In genomic region chr4:25144870-25145481, GRCh38 we compare ENCODE assay signal across 8 cellular contexts. TPM values are rescaled to one million over a fixed set of nuclear protein-coding genes. Genes with fewer than 3 reads are reported as not detected.
DNase-seq lines count a peak whose midpoint lies in the region; ATAC-seq and TF ChIP-seq lines count a peak whose summit lies in the region.

No MANE protein-coding gene starts in this region.

- no peaks in the 10 kb centered on the region for H3K4me1 Mint-ChIP-seq in neural crest cell
- no peaks in the 10 kb centered on the region for H3K4me1 Mint-ChIP-seq in activated T-helper 17 cell treated with anti-CD3 and anti-CD28 coated beads, Interleukin-2, amount 50 U/mL, for 72 hours

- TF ChIP-seq CTCF in cardiac fibroblast (IDR thresholded peaks at IDR 0.05; ENCODE audit: low read depth, low read length) (peak; percentile 66), neural crest cell (conservative IDR thresholded peaks at IDR 0.05) (peak; percentile 76)

- no peak for ATAC-seq in activated T-helper 17 cell treated with anti-CD3 and anti-CD28 coated beads, Interleukin-2, amount 50 U/mL, for 72 hours (replicated peaks)

- H3K9me3 Mint-ChIP-seq in neural crest cell, result no peaks in the 10 kb centered on the region
- no peaks in the 10 kb centered on the region for H3K9me3 Mint-ChIP-seq in activated T-helper 17 cell treated with anti-CD3 and anti-CD28 coated beads, Interleukin-2, amount 50 U/mL, for 72 hours

- peak; percentile 33 for DNase-seq in NCI-H2227 (lab: John Stamatoyannopoulos, UW; ENCODE audit: unreplicated experiment)
- no peak for DNase-seq in NCI-H2227 treated with DMSO at 0.1 percent for 48 hours (lab: John Stamatoyannopoulos, UW)
- peak; percentile 45 for DNase-seq in NCI-H1694 (lab: John Stamatoyannopoulos, UW)
- DNase-seq in cardiac fibroblast (ENCODE audit: low read depth in 2 of 2), result peak; percentile 57 to 63
- no peak for DNase-seq in neural crest cell (ENCODE audit: low read depth, low spot score)
- no peak for DNase-seq in SHP77 treated with DMSO at 0.1 percent for 48 hours (lab: John Stamatoyannopoulos, UW)
- DNase-seq in islet precursor cell, result no peak

- no peak overlapping the region for H3K4me3 ChIP-seq in cardiac fibroblast (replicated peaks in 1 of 2; ENCODE audit: low read depth in 2 of 2, low read length in 2 of 2)

- no peak overlapping the region for H3K27ac Mint-ChIP-seq in neural crest cell (ENCODE audit: unreplicated experiment)
- no peak overlapping the region for H3K27ac Mint-ChIP-seq in activated T-helper 17 cell treated with anti-CD3 and anti-CD28 coated beads, Interleukin-2, amount 50 U/mL, for 72 hours

- no peak overlapping the region for H3K4me3 Mint-ChIP-seq in neural crest cell
- H3K4me3 Mint-ChIP-seq in activated T-helper 17 cell treated with anti-CD3 and anti-CD28 coated beads, Interleukin-2, amount 50 U/mL, for 72 hours, result no peak overlapping the region

- no peaks in the 10 kb centered on the region for H3K27me3 Mint-ChIP-seq in neural crest cell (ENCODE audit: low read depth)
- no peaks in the 10 kb centered on the region for H3K27me3 Mint-ChIP-seq in activated T-helper 17 cell treated with anti-CD3 and anti-CD28 coated beads, Interleukin-2, amount 50 U/mL, for 72 hours

- no peaks in the 10 kb centered on the region for H3K36me3 Mint-ChIP-seq in neural crest cell (ENCODE audit: low read depth)
- peaks cover 37% of the 10 kb centered on the region for H3K36me3 Mint-ChIP-seq in activated T-helper 17 cell treated with anti-CD3 and anti-CD28 coated beads, Interleukin-2, amount 50 U/mL, for 72 hours (ENCODE audit: low read depth)

RNA-seq across cellular contexts. Expression of gene SEPSECS, which starts 15.3 kb away (rescaled TPM):
- total RNA-seq in neural crest cell, result 8.2 and 9.3 TPM in 2 replicates
- 10 to 100 TPM; 11.5 to 11.8 TPM for total RNA-seq in activated T-helper 17 cell treated with anti-CD3 and anti-CD28 coated beads, Interleukin-2, amount 50 U/mL, for 72 hours

Comparison
In these comparisons a context has a peak if more than half of its experiments do, and no peak if none do; other contexts are left out.
1. DNase-seq: peak in NCI-H2227 (single experiment), NCI-H1694 (single experiment) and cardiac fibroblast (2 of 2); none in NCI-H2227 treated with DMSO at 0.1 percent for 48 hours (single experiment), neural crest cell (single experiment), SHP77 treated with DMSO at 0.1 percent for 48 hours (single experiment) and islet precursor cell (single experiment).